22 cellular contexts compared by ENCODE assay signal in the genomic region with DNA sequence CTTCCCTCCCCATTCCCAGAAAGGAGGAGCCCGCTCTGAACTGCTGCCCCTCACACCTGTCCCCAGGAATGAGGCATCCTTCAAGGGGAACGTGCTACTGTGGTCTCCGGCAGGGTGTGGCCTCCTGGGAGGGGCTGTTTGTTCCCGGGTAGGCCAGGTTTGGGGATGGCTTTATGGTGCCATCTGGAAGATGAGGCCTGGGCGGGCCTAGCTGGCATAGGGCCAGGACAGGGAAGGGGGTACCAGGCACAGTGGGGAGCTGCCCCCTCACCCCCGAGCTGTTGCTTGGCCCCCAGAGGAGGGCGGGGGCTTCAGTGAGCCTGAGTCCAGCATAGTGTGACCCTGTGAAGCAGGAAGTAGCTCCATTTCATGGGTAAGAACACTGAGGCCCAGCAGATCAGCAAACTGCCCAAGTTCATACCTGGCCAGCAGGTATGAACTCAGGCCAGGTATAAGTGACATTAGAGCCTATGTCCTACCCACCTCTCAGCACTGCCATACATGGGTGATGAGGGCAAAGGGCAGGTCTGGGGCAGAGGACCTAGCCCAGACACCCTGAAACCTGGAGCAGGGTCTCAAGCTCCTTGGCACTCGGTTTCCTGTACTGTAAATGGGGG. TPM values are rescaled to one million over a fixed set of nuclear protein-coding genes. Genes with fewer than 3 reads are reported as not detected.
DNase-seq lines count a peak whose midpoint lies in the region; ATAC-seq and TF ChIP-seq lines count a peak whose summit lies in the region.
"Had no signal": no experiment of that assay in that cellular context is flagged by ENCODE, and none has a peak within 500 bp of the region (broad histone marks: within the 10 kb centered on the region; RNA-seq: fewer than 3 reads in every experiment).

No MANE protein-coding gene starts in this region.

- ATAC-seq in right cardiac atrium (no peak), HG03378 (IDR thresholded peaks at IDR 0.05; ENCODE audit: unreplicated experiment) (no peak)

- H3K79me2 ChIP-seq in hepatocyte: no peaks in the 10 kb centered on the region

- intact Hi-C loops in right cardiac atrium (cut with DNase I): no loop called here
- intact Hi-C loops in left ventricle myocardium inferior (cut with micrococcal nuclease): no loop called here
- intact Hi-C loops in colonic mucosa (cut with DNase I): no loop called here
- intact Hi-C loops in breast epithelium (cut with DNase I; ENCODE audit: low total_unique reads): no loop called here

- H3K9ac ChIP-seq in colonic mucosa (ENCODE audit: low read depth in 2 of 2, low read length in 2 of 2): no peak overlapping the region
- H3K9ac ChIP-seq: BLaER1, KMS-11 had no signal

- DNase-seq in right cardiac atrium (peak in 2 of 3 donors; percentile 51 to 55), left ventricle myocardium inferior (no peak), colonic mucosa (peak; percentile 57), nephron progenitor cell (no peak), breast epithelium (ENCODE audit: low spot score in 2 of 2) (no peak), NOMO-1 (lab: John Stamatoyannopoulos, UW; ENCODE audit: unreplicated experiment in 2 of 2) (no peak), hepatocyte (ENCODE audit: low spot score) (no peak)
- DNase-seq: CD4-positive, alpha-beta memory T cell; DMS153; GDM1; HCEC 1CT; MV-4-11; NCI-H1417; NCI-H1930; NCI-H446; NCI-H526 treated with DMSO at 0.1 percent for 48 hours had no signal

- H3K4me3 Mint-ChIP-seq in nephron progenitor cell: no peak overlapping the region
- H3K4me3 Mint-ChIP-seq: CD4-positive, alpha-beta memory T cell had no signal

- no peaks in the 10 kb centered on the region for H4K20me1 ChIP-seq in hepatocyte (ENCODE audit: insufficient read depth, poor library complexity, severe bottlenecking)
- H4K20me1 ChIP-seq: BLaER1 had no signal

- H3K4me2 ChIP-seq in hepatocyte: no peak overlapping the region
- H3K4me2 ChIP-seq: BLaER1, KMS-11 had no signal

- H3K4me3 ChIP-seq in right cardiac atrium (ENCODE audit: low read length) (no peak overlapping the region), left ventricle myocardium inferior (no peak overlapping the region), colonic mucosa (no peak overlapping the region), breast epithelium (no peak overlapping the region), hepatocyte (no peak overlapping the region)
- H3K4me3 ChIP-seq: BLaER1, Peyer's patch, SJSA1 had no signal

- H3K4me1 Mint-ChIP-seq in nephron progenitor cell: peaks cover 24% of the 10 kb centered on the region

- H3K9me3 Mint-ChIP-seq in nephron progenitor cell: no peaks in the 10 kb centered on the region

- H3K27me3 ChIP-seq in right cardiac atrium (ENCODE audit: control insufficient read depth, insufficient read depth): no peaks in the 10 kb centered on the region
- peaks cover 19% of the 10 kb centered on the region for H3K27me3 ChIP-seq in left ventricle myocardium inferior (ENCODE audit: low read depth)
- H3K27me3 ChIP-seq in colonic mucosa: no peaks in the 10 kb centered on the region
- peaks cover 0 to 7% of the 10 kb centered on the region in 2 donors for H3K27me3 ChIP-seq in breast epithelium
- H3K27me3 ChIP-seq in hepatocyte: no peaks in the 10 kb centered on the region
- H3K27me3 ChIP-seq: BLaER1, Peyer's patch, SJSA1 had no signal

- H3K36me3 Mint-ChIP-seq in nephron progenitor cell (ENCODE audit: low read depth): no peaks in the 10 kb centered on the region
- H3K36me3 Mint-ChIP-seq: CD4-positive, alpha-beta memory T cell had no signal

- H3K27ac ChIP-seq in right cardiac atrium (ENCODE audit: low read length): no peak overlapping the region
- no peak overlapping the region for H3K27ac ChIP-seq in left ventricle myocardium inferior (replicated peaks)
- H3K27ac ChIP-seq in colonic mucosa: no peak overlapping the region
- H3K27ac ChIP-seq in breast epithelium: no peak overlapping the region
- no peak overlapping the region for H3K27ac ChIP-seq in hepatocyte
- H3K27ac ChIP-seq: BLaER1, KMS-11, Peyer's patch, SJSA1 had no signal

- no peaks in the 10 kb centered on the region for H3K27me3 Mint-ChIP-seq in nephron progenitor cell (ENCODE audit: low read depth, poor library complexity)

- H3K9me3 ChIP-seq in right cardiac atrium (ENCODE audit: control insufficient read depth, low read length) (no peaks in the 10 kb centered on the region), left ventricle myocardium inferior (replicated peaks) (no peaks in the 10 kb centered on the region), colonic mucosa (no peaks in the 10 kb centered on the region), breast epithelium (no peaks in the 10 kb centered on the region), hepatocyte (ENCODE audit: low read depth) (no peaks in the 10 kb centered on the region)
- H3K9me3 ChIP-seq: BLaER1, Peyer's patch, SJSA1 had no signal

- H3K36me3 ChIP-seq in left ventricle myocardium inferior (no peaks in the 10 kb centered on the region), colonic mucosa (no peaks in the 10 kb centered on the region), breast epithelium (no peaks in the 10 kb centered on the region), hepatocyte (replicated peaks; ENCODE audit: insufficient read depth, low read depth) (no peaks in the 10 kb centered on the region)
- H3K36me3 ChIP-seq: BLaER1, Peyer's patch, SJSA1 had no signal

- TF ChIP-seq CTCF in left ventricle myocardium inferior (IDR thresholded peaks at IDR 0.05; ENCODE audit: borderline replicate concordance) (no peak), colonic mucosa (IDR thresholded peaks at IDR 0.05) (no peak), nephron progenitor cell (IDR thresholded peaks at IDR 0.05) (no peak), breast epithelium (IDR thresholded peaks at IDR 0.05) (no peak), hepatocyte (IDR thresholded peaks at IDR 0.05; ENCODE audit: poor library complexity) (no peak)

- no peaks in the 10 kb centered on the region for H3K9me2 ChIP-seq in hepatocyte (replicated peaks; ENCODE audit: insufficient read depth)

- 72% methylated on average over 8 of the region's 8 CpGs for WGBS in right cardiac atrium
- 87% methylated on average over 8 of the region's 8 CpGs for WGBS in hepatocyte (ENCODE audit: low lambda C conversion rate, missing lambda C conversion rate)

- TF ChIP-seq POLR2A in breast epithelium (IDR thresholded peaks at IDR 0.05): no peak

- H2AFZ ChIP-seq in hepatocyte: no peak overlapping the region

- no peaks in the 10 kb centered on the region for H3K4me1 ChIP-seq in right cardiac atrium (ENCODE audit: control insufficient read depth, insufficient read depth, low read length)
- no peaks in the 10 kb centered on the region for H3K4me1 ChIP-seq in left ventricle myocardium inferior
- H3K4me1 ChIP-seq in colonic mucosa: peaks cover 4% of the 10 kb centered on the region
- H3K4me1 ChIP-seq in breast epithelium: no peaks in the 10 kb centered on the region
- no peaks in the 10 kb centered on the region for H3K4me1 ChIP-seq in hepatocyte (ENCODE audit: insufficient read depth)
- H3K4me1 ChIP-seq: Peyer's patch, SJSA1 had no signal

- H3K27ac Mint-ChIP-seq in nephron progenitor cell: peak overlapping the region; percentile 84

RNA-seq across cellular contexts. Expression of a gene that starts 17.5 kb away (rescaled TPM):
- total RNA-seq in right cardiac atrium: under 1 TPM in 2 of 4 donors, not detected in 2; 0.11 to 0.17 TPM
- 0.14 TPM for polyA plus RNA-seq in right cardiac atrium
- 0.11 TPM for total RNA-seq in left ventricle myocardium inferior
- 100 to 1,000 TPM in 1 of 2 donors, 10 to 100 TPM in 1; 71.0 to 102 TPM for total RNA-seq in colonic mucosa
- 100 to 1,000 TPM in 1 of 3 donors, 10 to 100 TPM in 1, under 1 TPM in 1; 0.48 to 123 (median 89.0) TPM for total RNA-seq in breast epithelium
- 0.48 and 1.5 TPM in 2 replicates for total RNA-seq in hepatocyte
- polyA plus RNA-seq in hepatocyte: 0.34 and 0.80 TPM in 2 replicates
- total RNA-seq: CD4-positive, alpha-beta memory T cell; Daoy; SJSA1 had no signal
- polyA plus RNA-seq: CD4-positive, alpha-beta memory T cell had no signal

Comparison
In these comparisons a context has a peak if more than half of its experiments do, and no peak if none do; other contexts are left out.
1. DNase-seq: peak in right cardiac atrium (2 of 3) and colonic mucosa (single experiment); none in left ventricle myocardium inferior (single experiment), nephron progenitor cell (single experiment), breast epithelium (0 of 2), NOMO-1 (0 of 2) and hepatocyte (single experiment).